12 cellular contexts compared by ENCODE assay signal in genomic region chr9:90000925-90001324, GRCh38.
DNase-seq lines count a peak whose midpoint lies in the region; ATAC-seq and TF ChIP-seq lines count a peak whose summit lies in the region.
"Had no signal": no experiment of that assay in that cellular context is flagged by ENCODE, and none has a peak within 500 bp of the region (broad histone marks: within the 10 kb centered on the region; RNA-seq: fewer than 3 reads in every experiment).

No MANE protein-coding gene starts in this region.

- TF ChIP-seq CTCF in right lobe of liver (IDR thresholded peaks at IDR 0.05): no peak

- ATAC-seq in T-helper 17 cell (no peak), right lobe of liver (peak in 1 of 4 donors; percentile 19), GM18505 (IDR thresholded peaks at IDR 0.05; ENCODE audit: unreplicated experiment) (no peak)
- no peak for ATAC-seq in stimulated activated memory B cell treated with anti-CD40 and anti-IgM and Interleukin-4, amounts not matched to agents 10 μg/mL and 1 μg/mL and 100 μg/mL, for 72 hours

- H3K4me3 Mint-ChIP-seq in T-helper 17 cell: peak overlapping the region; percentile 15
- no peak overlapping the region for H3K4me3 Mint-ChIP-seq in stimulated activated memory B cell treated with anti-CD40 and anti-IgM and Interleukin-4, amounts not matched to agents 10 μg/mL and 1 μg/mL and 100 μg/mL, for 72 hours

- WGBS in right lobe of liver (ENCODE audit: insufficient coverage, low coverage, low lambda C conversion rate, missing lambda C conversion rate): 14% methylated on average over 7 of the region's 7 CpGs

- TF ChIP-seq POLR2A in right lobe of liver (IDR thresholded peaks at IDR 0.05) (no peak), GM18505 (IDR thresholded peaks at IDR 0.05; ENCODE audit: borderline replicate concordance, extremely low read depth, insufficient read depth, insufficient read length) (no peak)

- H3K27me3 ChIP-seq in right lobe of liver: no peaks in the 10 kb centered on the region

- H3K27me3 Mint-ChIP-seq in T-helper 17 cell: peaks cover 15% of the 10 kb centered on the region
- no peaks in the 10 kb centered on the region for H3K27me3 Mint-ChIP-seq in stimulated activated memory B cell treated with anti-CD40 and anti-IgM and Interleukin-4, amounts not matched to agents 10 μg/mL and 1 μg/mL and 100 μg/mL, for 72 hours

- no peaks in the 10 kb centered on the region for H3K36me3 Mint-ChIP-seq in T-helper 17 cell (ENCODE audit: low read depth)
- no peaks in the 10 kb centered on the region for H3K36me3 Mint-ChIP-seq in stimulated activated memory B cell treated with anti-CD40 and anti-IgM and Interleukin-4, amounts not matched to agents 10 μg/mL and 1 μg/mL and 100 μg/mL, for 72 hours

- DNase-seq in activated CD8-positive, alpha-beta memory T cell treated with anti-CD3 and anti-CD28 coated beads for 24 hours: peak; percentile 54
- no peak for DNase-seq in activated CD8-positive, alpha-beta memory T cell treated with anti-CD3 and anti-CD28 coated beads, Interleukin-2, amount 50 U/mL, for 4 hours
- DNase-seq in T-helper 17 cell (no peak), right lobe of liver (no peak), NCI-H345 (lab: John Stamatoyannopoulos, UW) (no peak), posterior vena cava (ENCODE audit: low spot score) (no peak)
- DNase-seq: EL, MM.1S, NCI-H774 had no signal

- peaks cover 3% of the 10 kb centered on the region for H3K9me3 Mint-ChIP-seq in stimulated activated memory B cell treated with anti-CD40 and anti-IgM and Interleukin-4, amounts not matched to agents 10 μg/mL and 1 μg/mL and 100 μg/mL, for 72 hours

- H3K9me3 ChIP-seq in T-helper 17 cell (ENCODE audit: control insufficient read depth, low read length, poor library complexity, severe bottlenecking): no peaks in the 10 kb centered on the region
- H3K9me3 ChIP-seq in right lobe of liver: no peaks in the 10 kb centered on the region
- H3K9me3 ChIP-seq: thoracic aorta had no signal

- intact Hi-C loops in right lobe of liver (cut with DNase I) (no loop called here), posterior vena cava (cut with DNase I) (no loop called here)

- peak overlapping the region; percentile 88 to 99 (median 98) for H3K27ac ChIP-seq in right lobe of liver

- peaks cover 0 to 39% (median 15%) of the 10 kb centered on the region in 4 donors for H3K4me1 ChIP-seq in right lobe of liver

- H3K4me3 ChIP-seq in right lobe of liver: no peak overlapping the region

- peak overlapping the region; percentile 54 for H3K27ac Mint-ChIP-seq in T-helper 17 cell
- H3K27ac Mint-ChIP-seq in stimulated activated memory B cell treated with anti-CD40 and anti-IgM and Interleukin-4, amounts not matched to agents 10 μg/mL and 1 μg/mL and 100 μg/mL, for 72 hours: peak overlapping the region; percentile 97

- H3K4me1 Mint-ChIP-seq in T-helper 17 cell: peaks cover 15% of the 10 kb centered on the region
- peaks cover 27% of the 10 kb centered on the region for H3K4me1 Mint-ChIP-seq in stimulated activated memory B cell treated with anti-CD40 and anti-IgM and Interleukin-4, amounts not matched to agents 10 μg/mL and 1 μg/mL and 100 μg/mL, for 72 hours

- no peaks in the 10 kb centered on the region for H3K36me3 ChIP-seq in right lobe of liver
- H3K36me3 ChIP-seq: thoracic aorta had no signal
